8 cellular contexts compared by ENCODE assay signal in genomic region chr2:31523871-31524492, GRCh38. TPM values are rescaled to one million over a fixed set of nuclear protein-coding genes. Genes with fewer than 3 reads are reported as not detected.
DNase-seq lines count a peak whose midpoint lies in the region; ATAC-seq and TF ChIP-seq lines count a peak whose summit lies in the region.

No MANE protein-coding gene starts in this region.

- H3K4me1 ChIP-seq in mesenchymal stem cell (ENCODE audit: control insufficient read depth, insufficient read depth, low read depth, low read length): no peaks in the 10 kb centered on the region

- H3K18ac ChIP-seq in mesenchymal stem cell (ENCODE audit: low read depth in 1 of 2, low read length in 2 of 2): no peak overlapping the region

- H4K91ac ChIP-seq in mesenchymal stem cell (ENCODE audit: low read length): no peak overlapping the region

- H2BK120ac ChIP-seq in mesenchymal stem cell (ENCODE audit: low read depth, low read length): no peak overlapping the region

- no peaks in the 10 kb centered on the region for H3K9me3 Mint-ChIP-seq in stimulated activated effector memory CD8-positive, alpha-beta T cell treated with anti-CD3 and anti-CD28 coated beads, Interleukin-12 subunit alpha, Interleukin-12 subunit beta, amount 100 ng/mL, for 72 hours

- 41% methylated on average over 6 of the region's 8 CpGs for WGBS in mesenchymal stem cell

- H2AK5ac ChIP-seq in mesenchymal stem cell (ENCODE audit: low read length, severe bottlenecking): no peak overlapping the region

- no peaks in the 10 kb centered on the region for H3K79me1 ChIP-seq in mesenchymal stem cell (replicated peaks; ENCODE audit: low read length, poor library complexity, severe bottlenecking)

- no peaks in the 10 kb centered on the region for H3K9me3 ChIP-seq in mesenchymal stem cell (ENCODE audit: control insufficient read depth, low read length)

- H3K4me3 ChIP-seq in AG10803 (ENCODE audit: low read length) (no peak overlapping the region), mesenchymal stem cell (ENCODE audit: insufficient read depth in 1 of 2, low read depth in 1 of 2, low read length in 2 of 2) (no peak overlapping the region)

- no peak overlapping the region for H2BK5ac ChIP-seq in mesenchymal stem cell (ENCODE audit: low read depth, low read length, poor library complexity, severe bottlenecking)

- no peak overlapping the region for H3K4me2 ChIP-seq in mesenchymal stem cell (ENCODE audit: low read length, poor library complexity, severe bottlenecking)

- H3K14ac ChIP-seq in mesenchymal stem cell (ENCODE audit: low read length in 2 of 2): no peak overlapping the region

- H3K4me3 Mint-ChIP-seq in stimulated activated effector memory CD8-positive, alpha-beta T cell treated with anti-CD3 and anti-CD28 coated beads, Interleukin-12 subunit alpha, Interleukin-12 subunit beta, amount 100 ng/mL, for 72 hours: no peak overlapping the region

- H2AFZ ChIP-seq in mesenchymal stem cell (ENCODE audit: low read depth, low read length): no peak overlapping the region

- H3K27ac ChIP-seq in VCaP: peak overlapping the region; percentile 16; the same call in 1 of the 2 replicates
- no peak overlapping the region for H3K27ac ChIP-seq in mesenchymal stem cell (ENCODE audit: low read length, poor library complexity, severe bottlenecking)

- H3K36me3 ChIP-seq in mesenchymal stem cell (ENCODE audit: control insufficient read depth in 1 of 2, insufficient read depth in 2 of 2, low read depth in 1 of 2, low read length in 2 of 2): no peaks in the 10 kb centered on the region

- no peaks in the 10 kb centered on the region for H3K36me3 Mint-ChIP-seq in stimulated activated effector memory CD8-positive, alpha-beta T cell treated with anti-CD3 and anti-CD28 coated beads, Interleukin-12 subunit alpha, Interleukin-12 subunit beta, amount 100 ng/mL, for 72 hours

- no peak overlapping the region for H2BK15ac ChIP-seq in mesenchymal stem cell (ENCODE audit: low read depth, poor library complexity, severe bottlenecking)

- H3K27me3 ChIP-seq in mesenchymal stem cell (ENCODE audit: control insufficient read depth in 1 of 2, insufficient read depth in 1 of 2, low read length in 2 of 2): peaks cover 5 to 32% of the 10 kb centered on the region in 2 experiments

- H3K27ac Mint-ChIP-seq in stimulated activated effector memory CD8-positive, alpha-beta T cell treated with anti-CD3 and anti-CD28 coated beads, Interleukin-12 subunit alpha, Interleukin-12 subunit beta, amount 100 ng/mL, for 72 hours: no peak overlapping the region

- H2BK12ac ChIP-seq in mesenchymal stem cell (ENCODE audit: low read length in 2 of 2): no peak overlapping the region

- no peak overlapping the region for H3K4ac ChIP-seq in mesenchymal stem cell (ENCODE audit: low read depth in 1 of 2, low read length in 2 of 2)

- peak overlapping the region; percentile 40 for H3K9ac ChIP-seq in mesenchymal stem cell (ENCODE audit: low read length)

- DNase-seq in AG10803 (ENCODE audit: low read depth): peak; percentile 54
- DNase-seq in MV-4-11 (lab: John Stamatoyannopoulos, UW): peak; percentile 24
- DNase-seq in central memory CD4-positive, alpha-beta T cell: peak; percentile 14
- peak; percentile 46 for DNase-seq in mesenchymal stem cell
- peak; percentile 35 to 70 for DNase-seq in stimulated activated effector memory CD8-positive, alpha-beta T cell treated with anti-CD3 and anti-CD28 coated beads, Interleukin-12 subunit alpha, Interleukin-12 subunit beta, amount 100 ng/mL, for 72 hours (ENCODE audit: low spot score in 2 of 2)

- TF ChIP-seq CTCF in AG10803 (conservative IDR thresholded peaks at IDR 0.05; ENCODE audit: low read length) (peak; percentile 79), VCaP (conservative IDR thresholded peaks at IDR 0.05) (peak; percentile 80)

- ATAC-seq in GM18511 (IDR thresholded peaks at IDR 0.05; ENCODE audit: unreplicated experiment) (peak; percentile 65), GM21526 (IDR thresholded peaks at IDR 0.05; ENCODE audit: low FRiP score, unreplicated experiment) (no peak)
- peak; percentile 51 for ATAC-seq in stimulated activated effector memory CD8-positive, alpha-beta T cell treated with anti-CD3 and anti-CD28 coated beads, Interleukin-12 subunit alpha, Interleukin-12 subunit beta, amount 100 ng/mL, for 72 hours

- no peak overlapping the region for H4K8ac ChIP-seq in mesenchymal stem cell (ENCODE audit: low read length)

- H3K4me1 Mint-ChIP-seq in stimulated activated effector memory CD8-positive, alpha-beta T cell treated with anti-CD3 and anti-CD28 coated beads, Interleukin-12 subunit alpha, Interleukin-12 subunit beta, amount 100 ng/mL, for 72 hours: no peaks in the 10 kb centered on the region

- H3K23ac ChIP-seq in mesenchymal stem cell (ENCODE audit: low read length in 2 of 2): no peak overlapping the region

RNA-seq across cellular contexts. Expression of gene SRD5A2, which starts 56.8 kb away (rescaled TPM):
- not detected for polyA plus RNA-seq in mesenchymal stem cell (2013, experiment 1 of 2)
- polyA plus RNA-seq in mesenchymal stem cell (2013, experiment 2 of 2): not detected
